ENCODE assay signal across 8 cellular contexts in the genomic region with DNA sequence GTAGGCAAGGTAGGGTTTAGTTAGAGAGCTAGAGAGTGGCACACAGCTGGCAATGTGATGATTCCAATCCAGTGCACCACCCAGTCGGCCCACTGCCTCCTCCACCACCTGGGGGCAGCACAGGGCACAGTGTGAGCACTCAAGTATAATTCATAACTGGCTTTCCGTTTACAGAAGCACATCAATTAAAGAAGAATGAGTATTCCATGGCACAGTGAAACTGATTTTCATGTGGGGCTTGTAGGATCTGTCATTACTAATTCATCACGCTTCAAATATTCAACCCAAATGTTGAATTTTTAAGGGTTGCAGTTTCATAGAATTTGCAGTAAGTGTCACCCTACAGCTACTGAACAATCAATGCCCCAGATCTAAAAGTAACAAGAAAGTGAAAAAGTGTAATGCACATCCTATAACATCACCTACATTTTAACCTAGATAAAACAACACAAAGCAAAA.
DNase-seq lines count a peak whose midpoint lies in the region; ATAC-seq and TF ChIP-seq lines count a peak whose summit lies in the region.

No MANE protein-coding gene starts in this region.

- H3K27ac Mint-ChIP-seq in activated B cell treated with CpG ODN at 0.5 μM for 24 hours: no peak overlapping the region

- CTCF ChIA-PET in activated B cell treated with CpG ODN at 0.5 μM for 24 hours (lab: Charles Lee): interaction anchor here (0.8 to 4.8 kb wide), 18 partner anchors 7 to 1263 kb away, joined by 3 to 86 read pairs (median 4); a partner anchor contains a TSS

- intact Hi-C loops in activated B cell treated with CpG ODN at 0.5 μM for 24 hours (cut with micrococcal nuclease): loop anchor here (1.0 to 10.0 kb wide), 5 partner anchors 150 to 1910 kb away; a partner anchor contains a TSS

- no peaks in the 10 kb centered on the region for H3K9me3 Mint-ChIP-seq in activated B cell treated with CpG ODN at 0.5 μM for 24 hours

- H3K4me1 Mint-ChIP-seq in activated B cell treated with CpG ODN at 0.5 μM for 24 hours: no peaks in the 10 kb centered on the region

- POLR2A ChIA-PET in activated B cell treated with CpG ODN at 0.5 μM for 24 hours (lab: Charles Lee): interaction anchor here (1.1 kb wide), 1 partner anchor 356 kb away, joined by 6 read pairs; a partner anchor contains a TSS

- peak; percentile 73 for DNase-seq in activated gamma-delta T cell treated with Interleukin-2 at 50 U/mL for 16 hours
- no peak for DNase-seq in activated gamma-delta T cell (lab: John Stamatoyannopoulos, UW)
- peak; percentile 7 to 49 for DNase-seq in NCI-H1930 (lab: John Stamatoyannopoulos, UW)
- peak; percentile 44 for DNase-seq in activated B cell treated with CpG ODN at 0.5 μM for 24 hours
- peak; percentile 55 to 60 for DNase-seq in cardiac fibroblast (ENCODE audit: low read depth in 2 of 2)
- peak; percentile 78 for DNase-seq in left kidney (ENCODE audit: low read depth, low spot score)
- peak; percentile 66 to 80 for DNase-seq in stimulated activated CD4-positive, alpha-beta T cell treated with anti-CD3 and anti-CD28 coated beads, Interleukin-4, amount 100 ng/mL, for 4 hours

- TF ChIP-seq CTCF in activated B cell treated with CpG ODN at 0.5 μM for 24 hours (IDR thresholded peaks at IDR 0.05): peak; percentile 74
- peak; percentile 97 for TF ChIP-seq CTCF in cardiac fibroblast (IDR thresholded peaks at IDR 0.05; ENCODE audit: low read depth, low read length)

- no peaks in the 10 kb centered on the region for H3K36me3 Mint-ChIP-seq in activated B cell treated with CpG ODN at 0.5 μM for 24 hours (ENCODE audit: low read depth)

- H3K4me3 Mint-ChIP-seq in activated B cell treated with CpG ODN at 0.5 μM for 24 hours: no peak overlapping the region

- peaks cover 20% of the 10 kb centered on the region for H3K27me3 Mint-ChIP-seq in activated B cell treated with CpG ODN at 0.5 μM for 24 hours

- no peak overlapping the region for H3K4me3 ChIP-seq in cardiac fibroblast (replicated peaks in 1 of 2; ENCODE audit: low read depth in 2 of 2, low read length in 2 of 2)

- ATAC-seq in HG02885 (IDR thresholded peaks at IDR 0.05; ENCODE audit: poor library complexity, unreplicated experiment): peak; percentile 89
- peak; percentile 75 for ATAC-seq in activated B cell treated with CpG ODN at 0.5 μM for 24 hours (ENCODE audit: low read depth)
